ENCODE assay signal across 8 cellular contexts in the genomic region with DNA sequence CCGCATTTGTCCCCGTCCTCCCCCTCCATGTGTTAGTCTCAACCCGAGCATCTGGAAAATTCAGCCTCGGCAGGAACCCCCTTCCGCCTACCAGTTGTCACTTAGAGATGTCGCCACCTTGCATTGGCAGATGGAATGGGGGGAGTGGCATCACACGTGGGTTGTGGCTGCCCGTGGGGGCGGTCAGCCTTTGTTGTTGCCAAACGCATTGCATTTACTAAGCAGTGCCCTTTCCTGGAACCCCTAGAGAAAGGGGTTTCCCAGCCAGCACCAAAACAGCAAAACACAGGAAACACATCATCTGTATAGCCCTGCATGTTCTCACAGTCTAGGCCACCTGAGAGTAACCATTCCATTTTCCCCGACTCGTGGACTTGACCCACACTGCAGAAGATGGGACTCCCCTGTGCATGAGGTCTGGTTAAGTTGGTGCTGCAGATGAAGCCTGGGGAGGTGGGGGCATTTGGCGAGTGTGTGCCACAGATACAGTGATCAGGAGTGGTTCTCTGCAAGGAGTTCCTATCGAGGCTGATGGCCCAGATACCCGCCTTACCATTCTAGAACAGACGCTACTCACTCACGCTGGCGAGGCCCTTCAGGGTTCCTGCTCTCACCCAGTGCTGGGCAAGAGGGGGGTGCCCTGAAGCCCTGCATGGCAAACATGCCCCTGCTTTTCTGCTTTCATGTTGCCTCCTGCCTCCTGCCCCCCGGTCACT. TPM values are rescaled to one million over a fixed set of nuclear protein-coding genes. Genes with fewer than 3 reads are reported as not detected.
DNase-seq lines count a peak whose midpoint lies in the region; ATAC-seq and TF ChIP-seq lines count a peak whose summit lies in the region.

No MANE protein-coding gene starts in this region.

- peak; percentile 21 to 68 for ATAC-seq in left cardiac atrium
- ATAC-seq in upper lobe of right lung, result peak; percentile 52
- ATAC-seq in omental fat pad (ENCODE audit: low FRiP score), result no peak

- no peaks in the 10 kb centered on the region for H3K27me3 ChIP-seq in upper lobe of right lung

- H3K27ac ChIP-seq in upper lobe of right lung, result no peak overlapping the region

- intact Hi-C loops in left cardiac atrium (cut with DNase I) (no loop called here), cardiac septum (cut with DNase I) (no loop called here), posterior cingulate gyrus (cut with DNase I) (no loop called here), upper lobe of right lung (cut with DNase I) (no loop called here)

- H3K36me3 ChIP-seq in upper lobe of right lung, result peaks cover 96% of the 10 kb centered on the region

- no peaks in the 10 kb centered on the region for H3K9me3 ChIP-seq in upper lobe of right lung

- DNase-seq in left cardiac atrium, result no peak
- no peak for DNase-seq in cardiac septum (ENCODE audit: low spot score)
- peak; percentile 80 for DNase-seq in activated naive CD4-positive, alpha-beta T cell treated with anti-CD3 and anti-CD28 coated beads, Interleukin-2, amount 50 U/mL, for 16 hours
- DNase-seq in posterior cingulate gyrus, result peak; percentile 31 to 93 (median 52)
- no peak for DNase-seq in upper lobe of right lung
- no peak for DNase-seq in NCI-H524 treated with DMSO at 0.1 percent for 48 hours (lab: John Stamatoyannopoulos, UW)
- no peak for DNase-seq in NCI-H748 treated with DMSO at 0.1 percent for 48 hours (lab: John Stamatoyannopoulos, UW)
- no peak for DNase-seq in omental fat pad (ENCODE audit: low spot score)

- no peaks in the 10 kb centered on the region for H3K4me1 ChIP-seq in upper lobe of right lung

- no peak for TF ChIP-seq CTCF in upper lobe of right lung (IDR thresholded peaks at IDR 0.05)
- TF ChIP-seq CTCF in omental fat pad (IDR thresholded peaks at IDR 0.05), result no peak

- H3K4me3 ChIP-seq in upper lobe of right lung, result no peak overlapping the region

RNA-seq across cellular contexts. Expression of gene TMED1, which starts 38.3 kb away (rescaled TPM):
- 10 to 100 TPM; 27.2 to 28.5 TPM for total RNA-seq in left cardiac atrium
- total RNA-seq in cardiac septum, result 25.6 TPM
- 25.3 TPM for total RNA-seq in upper lobe of right lung
- total RNA-seq in omental fat pad, result 10 to 100 TPM; 30.1 to 35.7 (median 32.4) TPM

RNA-seq across cellular contexts. Expression of gene C19orf38, which starts 50.5 kb away (rescaled TPM):
- total RNA-seq in left cardiac atrium (1 to 10 TPM; 1.1 to 1.2 TPM), cardiac septum (0.32 TPM), upper lobe of right lung (7.4 TPM), omental fat pad (1 to 10 TPM; 1.0 to 7.9 (median 4.9) TPM)

Comparison
In these comparisons a context has a peak if more than half of its experiments do, and no peak if none do; other contexts are left out.
1. DNase-seq: peak in activated naive CD4-positive, alpha-beta T cell treated with anti-CD3 and anti-CD28 coated beads, Interleukin-2, amount 50 U/mL, for 16 hours (single experiment) and posterior cingulate gyrus (10 of 10); none in left cardiac atrium (single experiment), cardiac septum (single experiment), upper lobe of right lung (single experiment), NCI-H524 treated with DMSO at 0.1 percent for 48 hours (single experiment), NCI-H748 treated with DMSO at 0.1 percent for 48 hours (single experiment) and omental fat pad (single experiment).